ENCODE assay signal across 27 cellular contexts in the genomic region with DNA sequence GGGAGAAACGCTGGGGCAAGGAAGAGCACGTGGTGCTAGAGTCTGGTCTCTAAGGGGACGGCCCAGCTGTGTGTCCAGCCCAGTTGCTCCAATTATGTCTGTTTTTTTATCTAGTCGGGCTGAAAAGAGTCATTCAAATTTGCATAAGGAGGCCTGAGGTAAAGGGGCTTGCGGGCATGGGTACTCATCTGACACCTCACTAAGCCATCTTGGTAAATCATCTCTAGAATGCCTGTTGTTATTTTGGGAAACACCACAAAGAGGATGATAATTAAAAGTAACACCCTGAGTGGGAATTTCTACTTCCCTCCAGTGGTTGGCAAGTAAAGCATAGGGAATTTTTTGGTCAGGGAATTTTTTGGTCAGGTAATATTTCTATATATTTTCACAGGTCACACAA.
"Had no signal": no experiment of that assay in that cellular context is flagged by ENCODE, and none has a peak within 500 bp of the region (broad histone marks: within the 10 kb centered on the region; RNA-seq: fewer than 3 reads in every experiment).

No MANE protein-coding gene starts in this region.

- H3K9me3 ChIP-seq: neutrophil, psoas muscle, right atrium auricular region, right lobe of liver, testis, thyroid gland, transverse colon, upper lobe of right lung had no signal

- ATAC-seq: natural killer cell; psoas muscle; right lobe of liver; stimulated activated memory B cell treated with anti-CD40 and anti-IgM and Interleukin-4, amounts not matched to agents 10 μg/mL and 1 μg/mL and 100 μg/mL, for 72 hours; stimulated activated naive CD8-positive, alpha-beta T cell treated with anti-CD3 and anti-CD28 coated beads, Interleukin-15, amount 100 ng/mL, for 72 hours; upper lobe of right lung had no signal

- H3K4me3 Mint-ChIP-seq: mesothelial cell of epicardium; natural killer cell; nephron progenitor cell; neural progenitor cell; stimulated activated memory B cell treated with anti-CD40 and anti-IgM and Interleukin-4, amounts not matched to agents 10 μg/mL and 1 μg/mL and 100 μg/mL, for 72 hours; stimulated activated naive CD8-positive, alpha-beta T cell treated with anti-CD3 and anti-CD28 coated beads, Interleukin-15, amount 100 ng/mL, for 72 hours had no signal

- H3K27me3 Mint-ChIP-seq: stimulated activated memory B cell treated with anti-CD40 and anti-IgM and Interleukin-4, amounts not matched to agents 10 μg/mL and 1 μg/mL and 100 μg/mL, for 72 hours; stimulated activated naive CD8-positive, alpha-beta T cell treated with anti-CD3 and anti-CD28 coated beads, Interleukin-15, amount 100 ng/mL, for 72 hours had no signal

- H3K4me1 Mint-ChIP-seq: mesothelial cell of epicardium; naive B cell; natural killer cell; nephron progenitor cell; neural progenitor cell; stimulated activated memory B cell treated with anti-CD40 and anti-IgM and Interleukin-4, amounts not matched to agents 10 μg/mL and 1 μg/mL and 100 μg/mL, for 72 hours; stimulated activated naive CD8-positive, alpha-beta T cell treated with anti-CD3 and anti-CD28 coated beads, Interleukin-15, amount 100 ng/mL, for 72 hours had no signal

- H3K4me3 ChIP-seq: left ventricle myocardium inferior, lung, neural progenitor cell, psoas muscle, right atrium auricular region, right lobe of liver, smooth muscle cell, testis, thyroid gland, transverse colon, upper lobe of right lung had no signal

- H3K36me3 Mint-ChIP-seq: mesothelial cell of epicardium; naive B cell; stimulated activated memory B cell treated with anti-CD40 and anti-IgM and Interleukin-4, amounts not matched to agents 10 μg/mL and 1 μg/mL and 100 μg/mL, for 72 hours had no signal

- H3K27ac Mint-ChIP-seq: mesothelial cell of epicardium; naive B cell; natural killer cell; nephron progenitor cell; neural progenitor cell; stimulated activated memory B cell treated with anti-CD40 and anti-IgM and Interleukin-4, amounts not matched to agents 10 μg/mL and 1 μg/mL and 100 μg/mL, for 72 hours; stimulated activated naive CD8-positive, alpha-beta T cell treated with anti-CD3 and anti-CD28 coated beads, Interleukin-15, amount 100 ng/mL, for 72 hours had no signal

- DNase-seq: hippocampal formation; left ventricle myocardium inferior; mesendoderm; naive B cell; natural killer cell; nephron progenitor cell; occipital lobe; psoas muscle; right lobe of liver; stimulated activated CD4-positive, alpha-beta T cell treated with anti-CD3 and anti-CD28 coated beads, Interleukin-1b, Interleukin-23, amount 100 ng/mL, for 48 hours; stimulated activated CD4-positive, alpha-beta T cell treated with anti-CD3 and anti-CD28 coated beads, Interleukin-2, amount 100 ng/mL, for 48 hours; stimulated activated CD4-positive, alpha-beta T cell treated with anti-CD3 and anti-CD28 coated beads, Interleukin-4, amount 100 ng/mL, for 4 hours; stimulated activated CD8-positive, alpha-beta memory T cell treated with anti-CD3 and anti-CD28 coated beads, Interleukin-4, amount 100 ng/mL, for 48 hours; stimulated activated naive CD4-positive, alpha-beta T cell treated with Interleukin-2 at 50 U/mL for 16 hours; stimulated activated naive CD8-positive, alpha-beta T cell treated with anti-CD3 and anti-CD28 coated beads, Interleukin-15, amount 100 ng/mL, for 72 hours; substantia nigra; testis; thyroid gland; transverse colon; upper lobe of right lung had no signal
